8 cellular contexts compared by ENCODE assay signal in genomic region chr2:60552096-60552850, GRCh38. TPM values are rescaled to one million over a fixed set of nuclear protein-coding genes. Genes with fewer than 3 reads are reported as not detected.
DNase-seq lines count a peak whose midpoint lies in the region; ATAC-seq, FAIRE-seq and TF ChIP-seq lines count a peak whose summit lies in the region.

No MANE protein-coding gene starts in this region.

- H3K27me3 ChIP-seq in Karpas-422 (ENCODE audit: low read length): no peaks in the 10 kb centered on the region
- H3K27me3 ChIP-seq in GM12878 (replicated peaks in 1 of 2; ENCODE audit: control insufficient read depth in 2 of 2, insufficient read depth in 2 of 2, low read length in 1 of 2): peaks cover under 1 to 5% of the 10 kb centered on the region in 2 experiments; a peak in 3 of 4 replicates
- peaks cover 0 to 5% of the 10 kb centered on the region in 2 donors for H3K27me3 ChIP-seq in aorta (ENCODE audit: control insufficient read depth in 1 of 2, insufficient read depth in 2 of 2, low read length in 1 of 2)

- H2AFZ ChIP-seq in Karpas-422 (ENCODE audit: low read length) (no peak overlapping the region), GM12878 (ENCODE audit: control insufficient read depth, low read depth, low read length) (peak overlapping the region; percentile 48)

- FAIRE-seq in GM12878 (lab: Jason Lieb, UNC): no peak

- peaks cover 55% of the 10 kb centered on the region for H3K36me3 Mint-ChIP-seq in Calu3 (ENCODE audit: insufficient read depth, unreplicated experiment)
- peaks cover 12% of the 10 kb centered on the region for H3K36me3 Mint-ChIP-seq in memory B cell

- POLR2A ChIA-PET in GM12878 (lab: Charles Lee): no interaction called here

- no peaks in the 10 kb centered on the region for H3K9me2 ChIP-seq in Karpas-422 (replicated peaks; ENCODE audit: insufficient read depth, low read length)

- H3K27me3 Mint-ChIP-seq in Calu3 (ENCODE audit: unreplicated experiment) (peaks cover 87% of the 10 kb centered on the region), memory B cell (no peaks in the 10 kb centered on the region)

- RAD21 ChIA-PET in GM12878 (lab: Charles Lee; ENCODE audit: unreplicated experiment): no interaction called here

- H3K9me3 Mint-ChIP-seq in Calu3 (ENCODE audit: low read depth, unreplicated experiment): no peaks in the 10 kb centered on the region
- H3K9me3 Mint-ChIP-seq in memory B cell: no peaks in the 10 kb centered on the region

- intact Hi-C loops in Calu3 (cut with micrococcal nuclease; ENCODE audit: unreplicated experiment) (loop anchor here (5.0 to 10.0 kb wide), 3 partner anchors 55 to 1525 kb away; no protein-coding TSS in a partner anchor), GM12878 (cut with micrococcal nuclease; ENCODE audit: unreplicated experiment) (loop anchor here (5.0 to 10.0 kb wide), 6 partner anchors 240 to 1787 kb away; no protein-coding TSS in a partner anchor), aorta (cut with DNase I) (no loop called here)

- H3K27ac Mint-ChIP-seq in Calu3 (ENCODE audit: unreplicated experiment) (no peak overlapping the region), memory B cell (peak overlapping the region; percentile 92)

- CTCF ChIA-PET in Calu3 (lab: Charles Lee): interaction anchor here (0.7 kb wide), 1 partner anchor 111 kb away, joined by 4 read pairs; no protein-coding TSS in a partner anchor
- CTCF ChIA-PET in GM12878 (lab: Yijun Ruan, JAX): no interaction called here

- no peak for DNase-seq in Calu3
- DNase-seq in Karpas-422: peak; percentile 90
- DNase-seq in GM12878 (ENCODE audit: low read depth, low spot score): no peak
- DNase-seq in memory B cell (ENCODE audit: low spot score in 2 of 2): peak in 1 of 2 donors; percentile 53
- no peak for DNase-seq in aorta

- peaks cover 30% of the 10 kb centered on the region for H3K4me1 Mint-ChIP-seq in Calu3 (ENCODE audit: low read depth, unreplicated experiment)
- H3K4me1 Mint-ChIP-seq in memory B cell: peaks cover 11% of the 10 kb centered on the region

- peaks cover 9% of the 10 kb centered on the region; the same call in 1 of the 2 replicates for H4K20me1 ChIP-seq in Karpas-422 (ENCODE audit: insufficient read depth, low read depth, low read length)
- H4K20me1 ChIP-seq in GM12878 (ENCODE audit: control insufficient read depth, insufficient read depth): no peaks in the 10 kb centered on the region

- TF ChIP-seq POLR2A in GM12878 (IDR thresholded peaks at IDR 0.05; ENCODE audit: low read depth, low read length): peak; percentile 34; the same call in 1 of the 2 replicates

- ATAC-seq in GM12878 (no peak), memory B cell (ENCODE audit: low read depth) (no peak), aorta (ENCODE audit: low FRiP score) (no peak), HG03095 (IDR thresholded peaks at IDR 0.05; ENCODE audit: unreplicated experiment) (no peak), HG03159 (IDR thresholded peaks at IDR 0.05; ENCODE audit: unreplicated experiment) (no peak), GM21576 (IDR thresholded peaks at IDR 0.05; ENCODE audit: unreplicated experiment) (no peak)

- WGBS in GM12878 (ENCODE audit: insufficient coverage, insufficient replicate concordance, low lambda C conversion rate, missing lambda C conversion rate): under 1% methylated on average over 28 of the region's 49 CpGs
- WGBS in aorta, 2 donors: 1% methylated on average over 36 to 49 of the region's 49 CpGs

- SMC1A ChIA-PET in GM12878 (lab: Charles Lee; ENCODE audit: uncharacterized antibody, unreplicated experiment): no interaction called here

- peak overlapping the region; percentile 94 for H3K27ac ChIP-seq in Karpas-422 (ENCODE audit: low read length)
- H3K27ac ChIP-seq in GM12878 (ENCODE audit: control insufficient read depth, insufficient read depth): peak overlapping the region; percentile 89
- H3K27ac ChIP-seq in aorta (ENCODE audit: low read depth in 1 of 2, low read length in 2 of 2): no peak overlapping the region

- H3K4me2 ChIP-seq in Karpas-422 (ENCODE audit: low read depth, low read length, poor library complexity, severe bottlenecking) (peak overlapping the region; percentile 87), GM12878 (ENCODE audit: control insufficient read depth, insufficient read depth) (peak overlapping the region; percentile 77)

- in situ Hi-C loops in GM12878 (cut with MboI): no loop called here

- H3K9me3 ChIP-seq in Karpas-422 (ENCODE audit: low read length) (no peaks in the 10 kb centered on the region), GM12878 (replicated peaks; ENCODE audit: control insufficient read depth, insufficient read depth, low read length) (no peaks in the 10 kb centered on the region), aorta (ENCODE audit: control insufficient read depth, low read length) (no peaks in the 10 kb centered on the region)

- H3K36me3 ChIP-seq in Karpas-422 (ENCODE audit: insufficient read depth, low read length) (no peaks in the 10 kb centered on the region), GM12878 (ENCODE audit: control insufficient read depth in 2 of 2, insufficient read depth in 2 of 2, low read length in 1 of 2) (no peaks in the 10 kb centered on the region), aorta (ENCODE audit: control insufficient read depth in 1 of 2, insufficient read depth in 2 of 2, low read length in 1 of 2) (no peaks in the 10 kb centered on the region)

- peak overlapping the region; percentile 90 for H3K9ac ChIP-seq in Karpas-422 (ENCODE audit: low read length)
- peak overlapping the region; percentile 88 for H3K9ac ChIP-seq in GM12878 (ENCODE audit: control insufficient read depth, insufficient read depth, low read length)

- TF ChIP-seq EP300 in GM12878 (IDR thresholded peaks at IDR 0.05; ENCODE audit: borderline replicate concordance in 1 of 2, control insufficient read depth in 1 of 2, low read depth in 2 of 2, low read length in 2 of 2): no peak

- peak overlapping the region; percentile 83 for H3K4me3 Mint-ChIP-seq in Calu3 (ENCODE audit: low read depth, unreplicated experiment)
- H3K4me3 Mint-ChIP-seq in memory B cell: peak overlapping the region; percentile 100

- BruUV-seq in Calu3 (replicated peaks; lab: Mats Ljungman, UMichigan): no TSS peak
- BruUV-seq in GM12878 (replicated peaks; lab: Mats Ljungman, UMichigan): no TSS peak

- no peak for TF ChIP-seq CTCF in Calu3 (IDR thresholded peaks at IDR 0.05; ENCODE audit: unreplicated experiment)
- no peak for TF ChIP-seq CTCF in GM12878 (IDR thresholded peaks at IDR 0.05 in 2 of 3, conservative IDR thresholded peaks at IDR 0.05 in 1 of 3; ENCODE audit: control insufficient read depth in 2 of 3, extremely low read depth in 1 of 3, insufficient read depth in 1 of 3, low read depth in 3 of 3, low read length in 3 of 3)

- H3K4me3 ChIP-seq in Karpas-422 (ENCODE audit: low read length): peak overlapping the region; percentile 82
- peak overlapping the region; percentile 81 for H3K4me3 ChIP-seq in GM12878
- H3K4me3 ChIP-seq in aorta (ENCODE audit: low read length in 2 of 2): peak overlapping the region; percentile 9 to 60

- peaks cover 55% of the 10 kb centered on the region for H3K79me2 ChIP-seq in Karpas-422 (ENCODE audit: low read length)
- H3K79me2 ChIP-seq in GM12878 (ENCODE audit: control insufficient read depth, insufficient read depth, low read length): peaks cover 67% of the 10 kb centered on the region

- no peak for TF ChIP-seq RAD21 in GM12878 (IDR thresholded peaks at IDR 0.05; ENCODE audit: insufficient read depth, low read depth, low read length)

- H3K4me1 ChIP-seq in Karpas-422 (ENCODE audit: low read length): peaks cover 50% of the 10 kb centered on the region
- H3K4me1 ChIP-seq in GM12878 (ENCODE audit: control insufficient read depth, insufficient read depth, low read length): 0 out of 2 replicates have a peak, but pooled peaks cover 4% of the 10 kb centered on the region
- H3K4me1 ChIP-seq in aorta (ENCODE audit: control insufficient read depth in 1 of 2, insufficient read depth in 2 of 2, low read length in 2 of 2): no peaks in the 10 kb centered on the region

TF ChIP-seq in GM12878, 131 proteins besides CTCF, POLR2A, EP300 and RAD21:
- TF ChIP-seq RBBP5 (conservative IDR thresholded peaks at IDR 0.05) (no peak), EED (IDR thresholded peaks at IDR 0.05; ENCODE audit: low read depth) (peak; percentile 18; the same call in 1 of the 2 replicates), TARDBP (IDR thresholded peaks at IDR 0.05; ENCODE audit: borderline replicate concordance) (no peak)

RNA-seq across cellular contexts. Expression of gene BCL11A, which starts 1.2 kb away (rescaled TPM):
- total RNA-seq in Calu3 (2022) (8.1 and 8.5 TPM in 2 replicates), GM12878 (2014; rRNA removed) (12.6 and 13.2 TPM in 2 replicates), GM12878 (2014; rRNA removed; fragmentation: Illumina TruSeq; extraction: Trizol) (9.4 and 11.1 TPM in 2 replicates), GM12878 (2021) (22.7 and 26.6 TPM in 2 replicates), aorta (1 to 10 TPM in 1 of 2 donors, under 1 TPM in 1; 0.97 to 2.0 TPM)
- 159 and 190 TPM in 2 replicates for total RNA-seq in Karpas-422 (2014; rRNA removed; shearing (Covaris generic); ENCODE audit: low replicate concordance)
- 2.6 and 3.2 TPM in 2 replicates for total RNA-seq in GM12878 (2013; cell fraction: nucleolus; rRNA removed)
- polyA plus RNA-seq in GM12878 (2011; ENCODE audit: low read depth): 13.7 TPM
- polyA plus RNA-seq in GM12878 (2011; rRNA removed) (not detected in 2 replicates), GM12878 (2014; fragmentation: Illumina TruSeq; extraction: Trizol) (10.7 and 11.1 TPM in 2 replicates), GM12878 (2014; fragmentation: Nextera tagmentation; extraction: Ambion mirVana) (10 to 100 TPM in 1 of 2 experiments, 1 to 10 TPM in 1; 9.0 to 11.2 TPM), GM12878 (2014; rRNA removed) (7.5 and 8.1 TPM in 2 replicates), GM12878 (2016; fragmentation: Nextera tagmentation; extraction: Ambion mirVana) (1 to 10 TPM; 8.4 to 9.9 TPM), aorta (1 to 10 TPM in 1 of 2 donors, not detected in 1; 4.4 TPM)
- polyA plus RNA-seq in GM12878 (2011; cell fraction: cytosol; rRNA removed): not detected in 2 replicates
- polyA plus RNA-seq in GM12878 (2011; cell fraction: nucleus; rRNA removed): not detected in 2 replicates
- polyA plus RNA-seq in GM12878 (2012): 21.4 TPM in 2 replicates
- not detected in 2 replicates for polyA minus RNA-seq in GM12878 (2011; rRNA and poly(A)+ RNA removed)
- polyA minus RNA-seq in GM12878 (2011; cell fraction: cytosol; rRNA and poly(A)+ RNA removed): not detected in 2 replicates
- polyA minus RNA-seq in GM12878 (2011; cell fraction: nucleus; rRNA and poly(A)+ RNA removed): not detected in 2 replicates

Comparison
In these comparisons a context has a peak if more than half of its experiments do, and no peak if none do; other contexts are left out.
1. H3K27ac ChIP-seq: peak in Karpas-422 (single experiment) and GM12878 (single experiment); none in aorta (0 of 2).
2. intact Hi-C loops: an anchor here in Calu3 (5.0 to 10.0 kb wide) and GM12878 (5.0 to 10.0 kb wide); none called in aorta.
3. Peak in every context shown above with its lines, with median percentiles within 50 percentile points of each other: H3K4me3 ChIP-seq.